8 cellular contexts compared by ENCODE assay signal in the genomic region with DNA sequence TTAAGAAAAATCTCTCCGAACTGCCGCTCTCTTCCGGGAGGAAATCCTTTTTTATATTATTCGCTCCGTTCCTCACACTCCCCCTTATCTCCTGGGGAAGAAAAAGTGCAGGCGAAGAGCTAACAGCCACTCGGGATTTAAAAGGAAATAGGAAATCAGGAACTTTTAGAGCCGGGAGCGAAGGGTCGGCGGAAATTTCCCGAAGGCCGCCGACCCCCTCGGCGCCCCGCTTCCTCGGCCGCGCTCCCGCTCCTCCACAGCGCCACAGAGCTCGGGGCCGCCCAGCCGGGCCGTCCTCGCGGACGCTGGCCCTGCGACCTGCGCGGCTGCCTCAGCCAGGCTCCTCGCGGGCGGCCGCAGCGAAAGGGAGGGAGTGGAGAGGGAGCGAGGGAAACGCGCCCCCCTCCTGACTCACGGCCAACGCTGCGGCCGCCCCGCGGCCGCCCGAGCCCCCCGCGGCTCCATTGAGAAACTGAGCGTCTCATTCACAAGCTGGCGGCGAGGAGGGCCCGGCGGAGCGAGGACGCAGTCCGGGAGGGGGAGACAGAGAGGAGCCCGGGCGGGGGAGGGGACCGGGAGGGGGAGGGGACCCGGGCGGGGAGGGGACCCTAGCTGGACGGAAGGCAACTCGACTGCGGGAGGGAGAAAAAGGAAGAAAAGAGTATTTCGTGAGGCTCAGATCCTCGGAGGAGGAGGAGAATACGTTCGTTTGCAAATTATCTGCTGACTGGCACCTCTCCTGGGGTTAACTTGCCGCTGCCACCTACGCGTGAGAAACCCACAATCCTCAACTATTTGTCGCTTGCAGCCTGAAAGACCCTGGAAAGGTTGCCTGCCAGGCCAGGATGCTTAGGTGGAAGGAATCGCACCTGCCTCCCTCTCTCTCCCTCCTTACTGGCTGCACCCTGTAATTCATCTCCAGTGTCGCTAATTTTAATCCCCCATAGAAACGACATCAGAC. TPM values are rescaled to one million over a fixed set of nuclear protein-coding genes. Genes with fewer than 3 reads are reported as not detected.
DNase-seq lines count a peak whose midpoint lies in the region; ATAC-seq, FAIRE-seq and TF ChIP-seq lines count a peak whose summit lies in the region.

PTPN9 (minus strand) TSS at position 368 of the 961 bp plus-strand sequence. CDS start 539 bp downstream, outside the sequence.

- DNase-seq in GM12892 (ENCODE audit: insufficient read length), result peak; percentile 61
- peak; percentile 60 for DNase-seq in NCI-H510A (lab: John Stamatoyannopoulos, UW)
- DNase-seq in activated CD4-positive, alpha-beta T cell treated with anti-CD3 and anti-CD28 coated beads for 4 hours, result peak; percentile 69 to 72
- peak; percentile 81 for DNase-seq in kidney tubule cell (ENCODE audit: low spot score)
- peak; percentile 43 to 69 for DNase-seq in stimulated activated CD4-positive, alpha-beta T cell treated with anti-CD3 and anti-CD28 coated beads, Interleukin-15, amount 100 ng/mL, for 48 hours (ENCODE audit: low read depth in 2 of 2)

- TF ChIP-seq POLR2A in GM12892 (IDR thresholded peaks at IDR 0.05; ENCODE audit: low read depth, low read length), result peak; percentile 65; the same call in 1 of the 2 replicates

- peak; percentile 57 for ATAC-seq in HG02981 (IDR thresholded peaks at IDR 0.05; ENCODE audit: unreplicated experiment)
- ATAC-seq in GM18873 (IDR thresholded peaks at IDR 0.05; ENCODE audit: low FRiP score, unreplicated experiment), result no peak

- peak; percentile 81 for FAIRE-seq in GM12892 (lab: Jason Lieb, UNC)

- peak within 1 kb of the TSS; percentile 75 for H3K27ac ChIP-seq in cingulate gyrus (ENCODE audit: low read depth, low read length)

RNA-seq across cellular contexts. Expression of gene PTPN9, which starts in this region (rescaled TPM):
- polyA plus RNA-seq in GM12892 (2012; ENCODE audit: missing spikeins), result 16.1 TPM
